9 cellular contexts compared by ENCODE assay signal in genomic region chr2:110674620-110675555, GRCh38. TPM values are rescaled to one million over a fixed set of nuclear protein-coding genes. Genes with fewer than 3 reads are reported as not detected.
A peak's percentile ranks its signal among the peaks of the same experiment; 100 is the strongest.
DNase-seq lines count a peak whose midpoint lies in the region; ATAC-seq, FAIRE-seq and TF ChIP-seq lines count a peak whose summit lies in the region.
"Had no signal": no experiment of that assay in that cellular context is flagged by ENCODE, and none has a peak within 500 bp of the region (broad histone marks: within the 10 kb centered on the region; RNA-seq: fewer than 3 reads in every experiment).

No MANE protein-coding gene starts in this region.

- H3K4me2 ChIP-seq in PC-9, result peak overlapping the region; percentile 21; the same call in 1 of the 2 replicates

- POLR2A ChIA-PET in PC-9 (lab: Charles Lee; ENCODE audit: unreplicated experiment), result no interaction called here

- TF ChIP-seq POLR2A in GM19099 (IDR thresholded peaks at IDR 0.05; ENCODE audit: extremely low read depth, insufficient read length, low read depth), result peak; percentile 32

- H3K27me3 ChIP-seq in PC-9 (ENCODE audit: insufficient read depth, low read depth) (no peaks in the 10 kb centered on the region), small intestine (ENCODE audit: control insufficient read depth in 2 of 2, insufficient read depth in 2 of 2, low read length in 2 of 2) (no peaks in the 10 kb centered on the region)
- no peaks in the 10 kb centered on the region for H3K27me3 ChIP-seq in effector memory CD4-positive, alpha-beta T cell (replicated peaks; ENCODE audit: control insufficient read depth, insufficient read depth, low read length, poor library complexity, severe bottlenecking)

- H3K9me3 ChIP-seq in PC-9 (ENCODE audit: insufficient read depth, low read depth) (no peaks in the 10 kb centered on the region), small intestine (ENCODE audit: control insufficient read depth, low read depth) (no peaks in the 10 kb centered on the region)
- no peaks in the 10 kb centered on the region for H3K9me3 ChIP-seq in effector memory CD4-positive, alpha-beta T cell (ENCODE audit: control insufficient read depth, low read length)

- CTCF ChIA-PET in PC-9 (lab: Charles Lee), result interaction anchor here (0.6 kb wide), 1 partner anchor 25 kb away, joined by 5 read pairs; no protein-coding TSS in a partner anchor

- TF ChIP-seq CTCF in PC-9 (conservative IDR thresholded peaks at IDR 0.05), result no peak

- BruUV-seq in PC-9 (replicated peaks; lab: Mats Ljungman, UMichigan), result no TSS peak

- no peaks in the 10 kb centered on the region for H3K9me2 ChIP-seq in PC-9 (ENCODE audit: insufficient read depth)

- WGBS in small intestine, 3 donors, result 48 to 55% (median 51%) methylated on average over 7 of the region's 7 CpGs

- ATAC-seq in HG03097 (IDR thresholded peaks at IDR 0.05; ENCODE audit: low FRiP score, unreplicated experiment), result peak; percentile 82

- H3K4me3 ChIP-seq in PC-9, result no peak overlapping the region
- no peak overlapping the region for H3K4me3 ChIP-seq in effector memory CD4-positive, alpha-beta T cell (ENCODE audit: insufficient read depth, low read depth, low read length, poor library complexity, severe bottlenecking)
- H3K4me3 ChIP-seq in small intestine (ENCODE audit: low read depth in 1 of 2, low read length in 2 of 2), result no peak overlapping the region

- H2AFZ ChIP-seq in PC-9, result no peak overlapping the region

- H3K27ac ChIP-seq in PC-9, result no peak overlapping the region
- no peak overlapping the region for H3K27ac ChIP-seq in effector memory CD4-positive, alpha-beta T cell (ENCODE audit: insufficient read depth, low read length, poor library complexity, severe bottlenecking)
- peak overlapping the region in 1 of 2 donors; percentile 59 for H3K27ac ChIP-seq in small intestine (ENCODE audit: low read depth in 1 of 2, low read length in 1 of 2)

- H3K4me1 ChIP-seq in PC-9 (replicated peaks; ENCODE audit: insufficient read depth) (peaks cover 35% of the 10 kb centered on the region), small intestine (ENCODE audit: control insufficient read depth in 2 of 2, insufficient read depth in 1 of 2, low read depth in 1 of 2, low read length in 1 of 2) (peaks cover 0 to 2% of the 10 kb centered on the region in 2 donors)
- H3K4me1 ChIP-seq in effector memory CD4-positive, alpha-beta T cell (ENCODE audit: control insufficient read depth, insufficient read depth, low read length, poor library complexity, severe bottlenecking), result no peaks in the 10 kb centered on the region

- H3K36me3 ChIP-seq in PC-9 (ENCODE audit: low read depth) (peaks cover 16% of the 10 kb centered on the region), small intestine (ENCODE audit: control insufficient read depth in 2 of 2, insufficient read depth in 2 of 2, low read length in 2 of 2) (no peaks in the 10 kb centered on the region)
- no peaks in the 10 kb centered on the region for H3K36me3 ChIP-seq in effector memory CD4-positive, alpha-beta T cell (ENCODE audit: control insufficient read depth, insufficient read depth, low read length)

- intact Hi-C loops in PC-9 (cut with micrococcal nuclease; ENCODE audit: unreplicated experiment), result loop anchor here (10.0 kb wide), 1 partner anchor 1000 kb away; no protein-coding TSS in a partner anchor

- no peak for FAIRE-seq in small intestine (lab: Jason Lieb, UNC)

- DNase-seq in COLO668 (lab: John Stamatoyannopoulos, UW; ENCODE audit: unreplicated experiment) (peak; percentile 24), PC-9 (no peak), small intestine (peak; percentile 54), NCI-H2171 (lab: John Stamatoyannopoulos, UW) (no peak)
- peak in 2 of 3 donors; percentile 5 to 18 for DNase-seq in effector memory CD4-positive, alpha-beta T cell
- DNase-seq in stimulated activated CD4-positive, alpha-beta T cell treated with anti-CD3 and anti-CD28 coated beads, Interleukin-2, amount 100 ng/mL, for 24 hours, result no peak

- peaks cover 41% of the 10 kb centered on the region for H3K79me2 ChIP-seq in PC-9 (ENCODE audit: low read depth)

- peaks cover 11% of the 10 kb centered on the region for H3F3A ChIP-seq in PC-9 (ENCODE audit: insufficient read depth, low read depth)

- H4K20me1 ChIP-seq in PC-9 (ENCODE audit: insufficient read depth), result no peaks in the 10 kb centered on the region

RNA-seq across cellular contexts. Expression of gene BUB1, which starts 3.0 kb away (rescaled TPM):
- total RNA-seq in PC-9 (2021), result 45.7 and 74.6 TPM in 2 replicates
- polyA plus RNA-seq in small intestine, result 10 to 100 TPM in 1 of 3 donors, under 1 TPM in 2; 0.45 to 12.9 (median 0.81) TPM

RNA-seq across cellular contexts. Expression of gene ACOXL, which starts 57.5 kb away (rescaled TPM):
- total RNA-seq in PC-9 (2021), result 9.1 and 10.7 TPM in 2 replicates
- under 1 TPM in 1 of 3 donors, not detected in 2; 0.06 TPM for polyA plus RNA-seq in small intestine
- total RNA-seq: skeletal muscle tissue had no signal

Comparison
In these comparisons a context has a peak if more than half of its experiments do, and no peak if none do; other contexts are left out.
1. DNase-seq: peak in COLO668 (single experiment), effector memory CD4-positive, alpha-beta T cell (2 of 3) and small intestine (single experiment); none in PC-9 (0 of 2), stimulated activated CD4-positive, alpha-beta T cell treated with anti-CD3 and anti-CD28 coated beads, Interleukin-2, amount 100 ng/mL, for 24 hours (0 of 2) and NCI-H2171 (single experiment).